ENCODE assay signal across 20 cellular contexts in the genomic region with DNA sequence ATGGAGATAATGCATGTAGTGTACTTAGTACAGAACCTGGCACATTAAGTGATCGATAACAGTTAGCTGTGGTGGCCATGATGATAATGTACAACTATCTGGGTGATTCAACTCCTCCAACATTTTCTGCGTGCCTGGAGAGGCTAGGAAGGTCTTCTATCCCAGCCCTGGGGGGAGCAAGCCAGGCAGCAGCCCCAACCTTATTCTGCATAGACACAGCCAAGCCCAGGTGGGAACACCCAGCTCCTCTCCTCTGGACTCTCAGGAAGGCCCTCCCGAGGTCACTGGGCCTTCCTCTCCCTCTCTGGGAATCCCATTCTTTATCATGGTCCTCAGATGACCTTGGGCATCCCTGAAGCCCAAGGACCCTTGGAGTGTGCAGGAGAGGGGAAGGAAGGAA. TPM values are rescaled to one million over a fixed set of nuclear protein-coding genes. Genes with fewer than 3 reads are reported as not detected.
A peak's percentile ranks its signal among the peaks of the same experiment; 100 is the strongest.
DNase-seq lines count a peak whose midpoint lies in the region; ATAC-seq and TF ChIP-seq lines count a peak whose summit lies in the region.
"Had no signal": no experiment of that assay in that cellular context is flagged by ENCODE, and none has a peak within 500 bp of the region (broad histone marks: within the 10 kb centered on the region; RNA-seq: fewer than 3 reads in every experiment).

No MANE protein-coding gene starts in this region.

- WGBS in trophoblast cell (ENCODE audit: extremely low coverage, insufficient coverage, insufficient read length) = no CpG with 5 or more reads among the region's 3 CpGs

- intact Hi-C loops in cardiac septum (cut with DNase I) = loop anchor here (1.0 to 5.0 kb wide), 2 partner anchors 7 to 39 kb away; no protein-coding TSS in a partner anchor
- intact Hi-C loops in left cardiac atrium (cut with DNase I) = loop anchor here in 1 of 2 donors (5.0 to 10.0 kb wide), 2 partner anchors 262 to 369 kb away; no protein-coding TSS in a partner anchor

- no peaks in the 10 kb centered on the region for H4K20me1 ChIP-seq in OCI-LY3 (ENCODE audit: insufficient read depth, low read length)

- H3K27me3 ChIP-seq in OCI-LY3 (ENCODE audit: low read depth, low read length) = no peaks in the 10 kb centered on the region
- H3K27me3 ChIP-seq in trophoblast cell (ENCODE audit: insufficient read depth, low read length) = peaks cover 3% of the 10 kb centered on the region

- no peak overlapping the region for H2BK5ac ChIP-seq in trophoblast cell (ENCODE audit: low read depth, low read length, poor library complexity)

- no peak overlapping the region for H4K8ac ChIP-seq in trophoblast cell (ENCODE audit: low read depth, low read length)

- peak; percentile 49 for DNase-seq in cardiac septum (ENCODE audit: low spot score)
- no peak for DNase-seq in left cardiac atrium
- DNase-seq in neural crest cell (ENCODE audit: low read depth, low spot score) = no peak
- no peak for DNase-seq in NCI-H2107 (lab: John Stamatoyannopoulos, UW)
- no peak for DNase-seq in trophoblast cell
- DNase-seq: BE2C, HCEC 1CT, NCI-H1092 treated with DMSO at 0.1 percent for 48 hours, NCI-H1436 treated with DMSO at 0.1 percent for 48 hours, NCI-H2029, NCI-H226, NCI-H510A treated with DMSO at 0.1 percent for 48 hours, NCI-H748 treated with DMSO at 0.1 percent for 48 hours, SHP77 had no signal

- H2BK12ac ChIP-seq in trophoblast cell (ENCODE audit: low read length) = no peak overlapping the region

- H3K36me3 ChIP-seq in OCI-LY3 (replicated peaks; ENCODE audit: low read depth, low read length) (no peaks in the 10 kb centered on the region), trophoblast cell (ENCODE audit: control insufficient read depth in 1 of 2, insufficient read depth in 2 of 2, low read length in 2 of 2) (no peaks in the 10 kb centered on the region)
- H3K36me3 ChIP-seq: BE2C had no signal

- H3K4ac ChIP-seq in trophoblast cell (ENCODE audit: low read depth, low read length) = no peak overlapping the region

- peak overlapping the region; percentile 28 for H3K4me3 Mint-ChIP-seq in neural crest cell
- H3K4me3 Mint-ChIP-seq: GM23338 had no signal

- peak overlapping the region; percentile 43; the same call in 1 of the 2 replicates for H3K4me3 ChIP-seq in OCI-LY3 (ENCODE audit: low read length)
- H3K4me3 ChIP-seq in trophoblast cell (ENCODE audit: low read depth, low read length) = no peak overlapping the region
- H3K4me3 ChIP-seq: A549, GM23338 had no signal

- H2AFZ ChIP-seq in OCI-LY3 (ENCODE audit: low read depth, low read length) (no peak overlapping the region), trophoblast cell (ENCODE audit: insufficient read depth, low read length, poor library complexity) (no peak overlapping the region)
- H2AFZ ChIP-seq: GM23338 had no signal

- no peak overlapping the region for H3K27ac Mint-ChIP-seq in neural crest cell (ENCODE audit: unreplicated experiment)
- H3K27ac Mint-ChIP-seq: GM23338 had no signal

- peaks cover 15% of the 10 kb centered on the region for H3K79me1 ChIP-seq in trophoblast cell (ENCODE audit: low read length)

- H3K14ac ChIP-seq in trophoblast cell (ENCODE audit: low read length) = no peak overlapping the region

- H3K27me3 Mint-ChIP-seq in neural crest cell (ENCODE audit: low read depth) = peaks cover 72% of the 10 kb centered on the region

- H3K9me3 ChIP-seq in OCI-LY3 (ENCODE audit: insufficient read depth, low read length) (no peaks in the 10 kb centered on the region), trophoblast cell (ENCODE audit: insufficient read depth, low read depth, low read length) (peaks cover 2% of the 10 kb centered on the region)
- H3K9me3 ChIP-seq: A549, BE2C had no signal

- H2BK120ac ChIP-seq in trophoblast cell (ENCODE audit: insufficient read depth, low read length, poor library complexity) = no peak overlapping the region

- H4K91ac ChIP-seq in trophoblast cell (ENCODE audit: low read depth, low read length) = no peak overlapping the region

- H2AK5ac ChIP-seq in trophoblast cell (ENCODE audit: low read length) = no peak overlapping the region

- H3K9me3 Mint-ChIP-seq in neural crest cell = no peaks in the 10 kb centered on the region
- H3K9me3 Mint-ChIP-seq: GM23338 had no signal

- H3K9ac ChIP-seq in OCI-LY3 (ENCODE audit: low read length) (peak overlapping the region; percentile 35; the same call in 1 of the 2 replicates), trophoblast cell (ENCODE audit: low read length) (no peak overlapping the region)

- H3K79me2 ChIP-seq in OCI-LY3 (ENCODE audit: low read length) (no peaks in the 10 kb centered on the region; the same call in 1 of the 2 replicates), trophoblast cell (ENCODE audit: control insufficient read depth, insufficient read depth, low read length, poor library complexity) (peaks cover 3% of the 10 kb centered on the region)

- H3K4me1 ChIP-seq in OCI-LY3 (ENCODE audit: low read length) (peaks cover 41% of the 10 kb centered on the region), trophoblast cell (ENCODE audit: control insufficient read depth in 1 of 2, insufficient read depth in 2 of 2, low read length in 2 of 2) (peaks cover 10 to 19% of the 10 kb centered on the region in 2 experiments)

- H3K4me1 Mint-ChIP-seq in neural crest cell = peaks cover 44% of the 10 kb centered on the region

- no peak for TF ChIP-seq CTCF in OCI-LY3 (IDR thresholded peaks at IDR 0.05; ENCODE audit: low read depth, low read length)
- no peak for TF ChIP-seq CTCF in neural crest cell (conservative IDR thresholded peaks at IDR 0.05)

- H3K27ac ChIP-seq in OCI-LY3 (ENCODE audit: low read length) (peak overlapping the region; percentile 4; the same call in 1 of the 2 replicates), trophoblast cell (ENCODE audit: low read depth, low read length) (no peak overlapping the region)
- H3K27ac ChIP-seq: A549, HL-60 had no signal

- H3K36me3 Mint-ChIP-seq in neural crest cell (ENCODE audit: low read depth) = no peaks in the 10 kb centered on the region

- no peak overlapping the region for H3K23ac ChIP-seq in trophoblast cell (ENCODE audit: low read length)

- ATAC-seq in left cardiac atrium (no peak), GM18858 (IDR thresholded peaks at IDR 0.05; ENCODE audit: unreplicated experiment) (no peak)
- ATAC-seq: A549, GM23338, HepG2 had no signal

- no peak overlapping the region for H4K12ac ChIP-seq in trophoblast cell (ENCODE audit: low read depth, low read length)

- H3K4me2 ChIP-seq in OCI-LY3 (ENCODE audit: low read length) (peak overlapping the region; percentile 57), trophoblast cell (ENCODE audit: low read length) (no peak overlapping the region)
- H3K4me2 ChIP-seq: A549 had no signal

- H3K18ac ChIP-seq in trophoblast cell (ENCODE audit: low read length) = no peak overlapping the region

RNA-seq across cellular contexts. Expression of a gene that starts 5.1 kb away (rescaled TPM):
- 32.6 TPM for total RNA-seq in cardiac septum
- 10 to 100 TPM; 22.4 to 29.3 TPM for total RNA-seq in left cardiac atrium
- total RNA-seq in neural crest cell = 81.3 and 89.9 TPM in 2 replicates
- 139 and 146 TPM in 2 replicates for polyA plus RNA-seq in trophoblast cell (2013)
